9 cellular contexts compared by ENCODE assay signal in the genomic region with DNA sequence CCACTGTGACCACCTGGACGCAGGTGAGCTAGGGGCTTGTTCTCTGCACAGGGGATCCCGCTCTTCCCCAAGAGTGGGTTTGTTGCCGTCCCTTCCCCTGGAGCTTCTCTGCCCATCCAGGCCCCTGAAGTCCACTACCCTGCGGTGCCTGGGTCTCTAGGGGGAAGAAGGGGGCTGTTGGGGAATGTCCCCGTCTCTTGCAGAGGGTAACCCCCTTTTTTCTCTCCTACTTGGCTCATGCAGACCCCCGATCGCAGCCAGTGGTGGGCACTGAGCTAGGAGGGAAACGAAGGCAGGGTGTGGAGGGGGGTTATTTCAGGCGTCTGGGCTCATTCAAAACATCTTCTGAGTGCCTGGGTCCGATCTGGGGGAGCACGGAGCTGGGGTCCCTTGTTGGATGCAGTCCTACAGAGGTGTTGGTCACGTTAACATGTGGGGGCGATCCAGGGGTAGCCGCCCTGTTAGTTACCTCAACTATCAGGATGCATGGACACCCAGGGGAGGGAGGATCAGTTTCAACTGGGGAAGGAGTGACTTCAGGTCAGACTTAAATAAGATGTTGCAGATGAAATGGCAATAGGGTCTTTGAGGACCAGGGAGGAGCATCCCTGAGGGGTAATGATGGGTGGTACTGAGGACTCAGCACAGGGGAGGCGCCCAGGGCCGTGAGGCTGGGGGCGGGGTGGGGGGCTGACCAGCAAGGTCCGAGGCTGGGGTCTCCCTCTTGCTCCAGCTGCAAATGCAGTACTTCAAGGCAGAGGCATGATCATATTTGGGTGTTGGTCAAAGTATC. TPM values are rescaled to one million over a fixed set of nuclear protein-coding genes. Genes with fewer than 3 reads are reported as not detected.
DNase-seq lines count a peak whose midpoint lies in the region; TF ChIP-seq lines count a peak whose summit lies in the region.
"Not testable (repeated sequence)": the region's sequence is repeated elsewhere in the genome, so short reads cannot be mapped to it uniquely, and the experiment has no call there.
"Had no signal": no experiment of that assay in that cellular context is flagged by ENCODE, and none has a peak within 500 bp of the region (broad histone marks: within the 10 kb centered on the region; RNA-seq: fewer than 3 reads in every experiment).

No MANE protein-coding gene starts in this region.

- H3K27me3 ChIP-seq in KMS-11 (ENCODE audit: insufficient read depth, low read depth); esophagus muscularis mucosa; transverse colon: not testable (repeated sequence)

- not testable (repeated sequence) for H3K36me3 ChIP-seq in KMS-11 (ENCODE audit: insufficient read depth); esophagus muscularis mucosa; transverse colon

- not testable (repeated sequence) for H3K4me3 ChIP-seq in KMS-11 (IDR thresholded peaks at IDR 0.05; ENCODE audit: insufficient read depth, low read depth, low read length)
- H3K4me3 ChIP-seq in WI38 (ENCODE audit: low read depth, low read length) (peak overlapping the region; percentile 71), astrocyte of the cerebellum (ENCODE audit: low read depth, low read length) (peak overlapping the region; percentile 69), esophagus muscularis mucosa (peak overlapping the region; percentile 61 to 72 (median 68)), lower leg skin (ENCODE audit: low read depth, poor library complexity, severe bottlenecking) (peak overlapping the region; percentile 38), transverse colon (peak overlapping the region; percentile 66 to 72 (median 70))

- WGBS in esophagus muscularis mucosa: 52% methylated on average over 17 of the region's 18 CpGs
- 42 to 44% methylated on average over 17 to 18 of the region's 18 CpGs for WGBS in lower leg skin, 2 donors
- WGBS in transverse colon (ENCODE audit: low coverage in 1 of 2), 2 donors: 44% methylated on average over 16 of the region's 18 CpGs; no CpG with 5 or more reads in 1 of the 2 donors

- in situ Hi-C loops in astrocyte of the cerebellum (cut with HindIII; ENCODE audit: low sequenced_read_pairs); transverse colon (cut with MboI; ENCODE audit: low pct_ligation_motif_present in 1 of 4, low pct_unique_long_range_greater_than_20kb in 1 of 4, low sequenced_read_pairs in 3 of 4): not testable (repeated sequence)

- peak overlapping the region; percentile 62 for H2AFZ ChIP-seq in KMS-11 (ENCODE audit: low read depth)

- not testable (repeated sequence) for H3K9me3 ChIP-seq in esophagus muscularis mucosa, transverse colon

- H3K9ac ChIP-seq in KMS-11: peak overlapping the region; percentile 29; the same call in 1 of the 2 replicates

- not testable (repeated sequence) for TF ChIP-seq POLR2A in esophagus muscularis mucosa (IDR thresholded peaks at IDR 0.05; ENCODE audit: low read depth); lower leg skin (IDR thresholded peaks at IDR 0.05); transverse colon (IDR thresholded peaks at IDR 0.05)

- TF ChIP-seq EP300 in esophagus muscularis mucosa (IDR thresholded peaks at IDR 0.05); transverse colon (IDR thresholded peaks at IDR 0.05; ENCODE audit: low read depth): not testable (repeated sequence)

- H3K27ac ChIP-seq in KMS-11: not testable (repeated sequence)
- H3K27ac ChIP-seq in esophagus muscularis mucosa (replicated peaks in 1 of 4) (peak overlapping the region in 1 of 4 donors; percentile 75), transverse colon (peak overlapping the region in 3 of 4 donors; percentile 77 to 92 (median 89))

- TF ChIP-seq CTCF in KMS-11 (conservative IDR thresholded peaks at IDR 0.05; ENCODE audit: low read depth, low read length); WI38 (IDR thresholded peaks at IDR 0.05; ENCODE audit: low read depth, low read length); astrocyte of the cerebellum (IDR thresholded peaks at IDR 0.05; ENCODE audit: low read depth, low read length, missing control alignments); esophagus muscularis mucosa (IDR thresholded peaks at IDR 0.05); lower leg skin (IDR thresholded peaks at IDR 0.05); transverse colon (IDR thresholded peaks at IDR 0.05): not testable (repeated sequence)

- H3K4me2 ChIP-seq in KMS-11: peak overlapping the region; percentile 95

- intact Hi-C loops in esophagus muscularis mucosa (cut with DNase I); lower leg skin (cut with DNase I; ENCODE audit: low total_unique reads); posterior vena cava (cut with DNase I); transverse colon (cut with DNase I; ENCODE audit: low total_unique reads): not testable (repeated sequence)

- DNase-seq in DMS79 treated with DMSO at 0.1 percent for 48 hours (lab: John Stamatoyannopoulos, UW) (peak; percentile 28), posterior vena cava (ENCODE audit: low spot score) (peak; percentile 12)
- not testable (repeated sequence) for DNase-seq in astrocyte of the cerebellum (ENCODE audit: low read depth); esophagus muscularis mucosa (ENCODE audit: extremely low spot score); lower leg skin (ENCODE audit: low spot score in 2 of 2); transverse colon

- H3K79me2 ChIP-seq in KMS-11 (ENCODE audit: insufficient read depth, low read depth): not testable (repeated sequence)

- peaks cover 17% of the 10 kb centered on the region for H3K4me1 ChIP-seq in KMS-11 (ENCODE audit: low read depth, poor library complexity, severe bottlenecking)
- peaks cover 8 to 14% (median 13%) of the 10 kb centered on the region in 4 donors for H3K4me1 ChIP-seq in esophagus muscularis mucosa
- H3K4me1 ChIP-seq in transverse colon: peaks cover 4 to 19% (median 10%) of the 10 kb centered on the region in 4 donors

- H4K20me1 ChIP-seq in KMS-11 (ENCODE audit: insufficient read depth): not testable (repeated sequence)

RNA-seq across cellular contexts. Expression of a gene that starts 42.2 kb away (rescaled TPM):
- total RNA-seq in esophagus muscularis mucosa (10 to 100 TPM; 40.3 to 70.8 (median 58.5) TPM), lower leg skin (10 to 100 TPM; 20.2 to 34.4 (median 28.6) TPM), posterior vena cava (10 to 100 TPM; 36.7 to 41.4 TPM), transverse colon (10 to 100 TPM; 18.5 to 26.9 (median 23.7) TPM)

RNA-seq across cellular contexts. Expression of a gene that starts 56.9 kb away (rescaled TPM):
- not detected for total RNA-seq in esophagus muscularis mucosa
- total RNA-seq in lower leg skin: not detected
- total RNA-seq in posterior vena cava: not detected
- total RNA-seq in transverse colon: not detected
- total RNA-seq: activated CD8-positive, alpha-beta memory T cell treated with anti-CD3 and anti-CD28 coated beads for 36 hours had no signal
